In genomic region chr7:152025077-152025936, GRCh38 we compare ENCODE assay signal across 8 cellular contexts. TPM values are rescaled to one million over a fixed set of nuclear protein-coding genes. Genes with fewer than 3 reads are reported as not detected.
DNase-seq lines count a peak whose midpoint lies in the region; ATAC-seq and TF ChIP-seq lines count a peak whose summit lies in the region.

Gene GALNT11 (plus strand): TSS chr7:152025674. CDS start chr7:152094228, 68,554 bp downstream.

- H3K4me3 ChIP-seq in right atrium auricular region (peak within 1 kb of the TSS; percentile 54 to 78), uterus (peak within 1 kb of the TSS; percentile 68 to 81)

- H3K27me3 ChIP-seq in right atrium auricular region (no peaks in the 10 kb centered on the region), uterus (no peaks in the 10 kb centered on the region)

- peak within 1 kb of the TSS; percentile 85 to 91 for H3K27ac ChIP-seq in right atrium auricular region
- peak within 1 kb of the TSS; percentile 81 to 83 for H3K27ac ChIP-seq in uterus

- peak; percentile 97 for ATAC-seq in HG02571 (IDR thresholded peaks at IDR 0.05; ENCODE audit: unreplicated experiment)

- intact Hi-C loops in T-helper 2 cell treated with Interferon-gamma antibody and Interleukin-4, amounts not matched to agents 100 ng/mL and 5 ng/mL, for 36 hours (cut with micrococcal nuclease), result loop anchor here (1.0 to 2.0 kb wide), 6 partner anchors 119 to 734 kb away; partner anchors contain the start of genes ACTR3B, PRKAG2 and XRCC2
- intact Hi-C loops in uterus (cut with DNase I; ENCODE audit: low total_unique reads), result no loop called here

- peak; percentile 34 for TF ChIP-seq CTCF in GM12873 (IDR thresholded peaks at IDR 0.05; ENCODE audit: insufficient read depth, low read depth, low read length, missing control alignments)
- peak; percentile 13 to 48 for TF ChIP-seq CTCF in right atrium auricular region (IDR thresholded peaks at IDR 0.05)
- TF ChIP-seq CTCF in uterus (IDR thresholded peaks at IDR 0.05), result peak; percentile 13 to 54 (median 47)

- H3K4me1 ChIP-seq in right atrium auricular region, result peaks cover 0 to 10% of the 10 kb centered on the region in 2 donors
- H3K4me1 ChIP-seq in uterus, result peaks cover 6 to 9% of the 10 kb centered on the region in 2 donors

- H3K36me3 ChIP-seq in right atrium auricular region, result no peaks in the 10 kb centered on the region
- no peaks in the 10 kb centered on the region for H3K36me3 ChIP-seq in uterus

- DNase-seq in NCI-H1092 treated with DMSO at 0.1 percent for 48 hours (lab: John Stamatoyannopoulos, UW) (peak; percentile 81), anterior cingulate cortex (lab: John Stamatoyannopoulos, UW) (peak in 57 of 58 donors; percentile 24 to 88 (median 70)), right atrium auricular region (ENCODE audit: low spot score) (peak; percentile 83), putamen (ENCODE audit: low spot score) (peak; percentile 85), uterus (peak; percentile 74 to 87)

- H3K9me3 ChIP-seq in right atrium auricular region, result no peaks in the 10 kb centered on the region
- H3K9me3 ChIP-seq in uterus, result no peaks in the 10 kb centered on the region

- peak; percentile 81 to 87 for TF ChIP-seq POLR2A in uterus (IDR thresholded peaks at IDR 0.05)

RNA-seq across cellular contexts. Expression of gene GALNT11, which starts in this region (rescaled TPM):
- 16.3 and 16.5 TPM in 2 replicates for total RNA-seq in T-helper 2 cell treated with Interferon-gamma antibody and Interleukin-4, amounts not matched to agents 100 ng/mL and 5 ng/mL, for 36 hours
- total RNA-seq in right atrium auricular region, result 10 to 100 TPM; 25.1 to 28.6 TPM
- 10 to 100 TPM; 30.3 to 91.9 (median 34.4) TPM for total RNA-seq in uterus

Comparison
In these comparisons a context has a peak if more than half of its experiments do, and no peak if none do; other contexts are left out.
1. Peak in every context shown above with its lines: DNase-seq, ATAC-seq, H3K4me3 ChIP-seq and H3K27ac ChIP-seq.